Comparison of ENCODE assay signal across 9 cellular contexts in the genomic region with DNA sequence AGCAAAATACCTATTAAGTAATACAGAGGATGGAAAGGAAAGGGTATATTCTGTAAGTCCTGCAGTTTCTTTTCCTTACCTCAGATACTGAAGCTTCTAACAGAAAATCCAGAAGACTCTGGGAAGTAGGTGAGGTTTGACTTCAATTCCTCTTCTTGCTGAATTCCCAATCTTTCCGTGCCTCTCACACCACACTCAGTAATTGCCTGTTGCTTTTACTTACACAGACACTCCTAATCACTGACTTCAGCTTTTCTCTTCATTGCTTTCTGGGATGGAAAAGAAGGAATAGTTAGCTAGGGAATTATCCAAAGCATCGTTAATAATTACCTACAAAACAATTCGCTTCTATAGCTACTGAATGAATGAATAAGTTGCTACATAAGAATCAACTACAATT.
A peak's percentile ranks its signal among the peaks of the same experiment; 100 is the strongest.
DNase-seq lines count a peak whose midpoint lies in the region; ATAC-seq and TF ChIP-seq lines count a peak whose summit lies in the region.
"Had no signal": no experiment of that assay in that cellular context is flagged by ENCODE, and none has a peak within 500 bp of the region (broad histone marks: within the 10 kb centered on the region; RNA-seq: fewer than 3 reads in every experiment).

No MANE protein-coding gene starts in this region.

- H3K4me1 Mint-ChIP-seq in MCF 10A (ENCODE audit: insufficient read depth, unreplicated experiment), result no peaks in the 10 kb centered on the region
- H3K4me1 Mint-ChIP-seq in activated CD8-positive, alpha-beta T cell treated with anti-CD3 and anti-CD28 coated beads, Interleukin-2, amount 10 ng/mL, durations not matched to agents 7 days and 5 days (ENCODE audit: low read depth), result no peaks in the 10 kb centered on the region

- H3K27me3 ChIP-seq in muscle layer of colon (ENCODE audit: control insufficient read depth in 1 of 2, insufficient read depth in 2 of 2, low read length in 2 of 2), result no peaks in the 10 kb centered on the region
- H3K27me3 ChIP-seq in transverse colon, result peaks cover 4% of the 10 kb centered on the region

- H3K9me3 ChIP-seq in muscle layer of colon (ENCODE audit: low read length), result no peaks in the 10 kb centered on the region
- no peaks in the 10 kb centered on the region for H3K9me3 ChIP-seq in transverse colon

- in situ Hi-C loops in transverse colon (cut with MboI; ENCODE audit: low pct_ligation_motif_present in 1 of 4, low pct_unique_long_range_greater_than_20kb in 1 of 4, low sequenced_read_pairs in 3 of 4), result no loop called here

- POLR2A ChIA-PET in MCF 10A (lab: Yijun Ruan, JAX), result interaction anchor here (0.8 kb wide), 1 partner anchor 12 kb away, joined by 3 read pairs; no protein-coding TSS in a partner anchor
- POLR2A ChIA-PET in activated CD8-positive, alpha-beta T cell treated with anti-CD3 and anti-CD28 coated beads, Interleukin-2, amount 10 ng/mL, durations not matched to agents 7 days and 5 days (lab: Charles Lee), result no interaction called here

- no peak for TF ChIP-seq POLR2A in transverse colon (IDR thresholded peaks at IDR 0.05)

- no peak for TF ChIP-seq CTCF in MCF 10A (IDR thresholded peaks at IDR 0.05; ENCODE audit: unreplicated experiment)
- no peak for TF ChIP-seq CTCF in transverse colon (IDR thresholded peaks at IDR 0.05)

- peak overlapping the region; percentile 16 for H3K9ac ChIP-seq in muscle layer of colon (ENCODE audit: low read length)

- DNase-seq in DMS53 (lab: John Stamatoyannopoulos, UW), result peak; percentile 42
- no peak for DNase-seq in DMS53 treated with DMSO at 0.1 percent for 48 hours (lab: John Stamatoyannopoulos, UW; ENCODE audit: unreplicated experiment)
- no peak for DNase-seq in MCF 10A (ENCODE audit: unreplicated experiment)
- DNase-seq in transverse colon, result no peak
- no peak for DNase-seq in NCI-H2196 (lab: John Stamatoyannopoulos, UW; ENCODE audit: unreplicated experiment)
- no peak for DNase-seq in activated CD8-positive, alpha-beta T cell treated with anti-CD3 and anti-CD28 coated beads, Interleukin-2, amount 10 ng/mL, durations not matched to agents 7 days and 5 days
- DNase-seq in NCI-H2107 (lab: John Stamatoyannopoulos, UW), result no peak

- no peak overlapping the region for H3K27ac Mint-ChIP-seq in MCF 10A (ENCODE audit: low read depth, unreplicated experiment)
- H3K27ac Mint-ChIP-seq in activated CD8-positive, alpha-beta T cell treated with anti-CD3 and anti-CD28 coated beads, Interleukin-2, amount 10 ng/mL, durations not matched to agents 7 days and 5 days, result no peak overlapping the region

- H3K4me3 ChIP-seq in muscle layer of colon (ENCODE audit: low read depth in 1 of 2, low read length in 2 of 2) (peak overlapping the region; percentile 35 to 36), transverse colon (peak overlapping the region in 3 of 4 donors; percentile 4 to 28 (median 13))

- H3K4me3 Mint-ChIP-seq in MCF 10A (ENCODE audit: unreplicated experiment), result peak overlapping the region; percentile 73
- H3K4me3 Mint-ChIP-seq in activated CD8-positive, alpha-beta T cell treated with anti-CD3 and anti-CD28 coated beads, Interleukin-2, amount 10 ng/mL, durations not matched to agents 7 days and 5 days, result no peak overlapping the region

- no peaks in the 10 kb centered on the region for H3K36me3 Mint-ChIP-seq in MCF 10A (ENCODE audit: insufficient read depth, unreplicated experiment)
- H3K36me3 Mint-ChIP-seq in activated CD8-positive, alpha-beta T cell treated with anti-CD3 and anti-CD28 coated beads, Interleukin-2, amount 10 ng/mL, durations not matched to agents 7 days and 5 days (ENCODE audit: low read depth), result no peaks in the 10 kb centered on the region

- no peaks in the 10 kb centered on the region for H3K9me3 Mint-ChIP-seq in MCF 10A (ENCODE audit: unreplicated experiment)
- no peaks in the 10 kb centered on the region for H3K9me3 Mint-ChIP-seq in activated CD8-positive, alpha-beta T cell treated with anti-CD3 and anti-CD28 coated beads, Interleukin-2, amount 10 ng/mL, durations not matched to agents 7 days and 5 days (ENCODE audit: insufficient read depth)

- 32 to 33% methylated on average over 3 of the region's 3 CpGs for WGBS in transverse colon (ENCODE audit: low coverage in 1 of 2), 2 donors

- H3K36me3 ChIP-seq in muscle layer of colon (ENCODE audit: insufficient read depth, low read length), result no peaks in the 10 kb centered on the region
- H3K36me3 ChIP-seq in transverse colon, result no peaks in the 10 kb centered on the region

- peaks cover 84% of the 10 kb centered on the region for H3K27me3 Mint-ChIP-seq in MCF 10A (ENCODE audit: insufficient read depth, unreplicated experiment)
- H3K27me3 Mint-ChIP-seq in activated CD8-positive, alpha-beta T cell treated with anti-CD3 and anti-CD28 coated beads, Interleukin-2, amount 10 ng/mL, durations not matched to agents 7 days and 5 days (ENCODE audit: low read depth), result peaks cover 32% of the 10 kb centered on the region

- TF ChIP-seq EP300 in transverse colon (IDR thresholded peaks at IDR 0.05; ENCODE audit: low read depth), result no peak

- H3K27ac ChIP-seq in muscle layer of colon (ENCODE audit: low read depth, low read length) (peak overlapping the region; percentile 70), transverse colon (peak overlapping the region; percentile 18 to 66 (median 46))
- H3K27ac ChIP-seq: 22Rv1 had no signal

- CTCF ChIA-PET in MCF 10A (lab: Yijun Ruan, JAX), result interaction anchor here (0.7 to 2.0 kb wide), 20 partner anchors 10 to 706 kb away, joined by 3 to 21 read pairs (median 4); no protein-coding TSS in a partner anchor
- CTCF ChIA-PET in activated CD8-positive, alpha-beta T cell treated with anti-CD3 and anti-CD28 coated beads, Interleukin-2, amount 10 ng/mL, durations not matched to agents 7 days and 5 days (lab: Charles Lee), result no interaction called here

- BruUV-seq in MCF 10A (replicated peaks; lab: Mats Ljungman, UMichigan), result no TSS peak

- intact Hi-C loops in MCF 10A (cut with micrococcal nuclease), result loop anchor here (1.0 kb wide), 2 partner anchors 614 to 700 kb away; no protein-coding TSS in a partner anchor
- intact Hi-C loops in transverse colon (cut with DNase I; ENCODE audit: low total_unique reads), result no loop called here

- ATAC-seq in activated CD8-positive, alpha-beta T cell treated with anti-CD3 and anti-CD28 coated beads, Interleukin-2, amount 10 ng/mL, durations not matched to agents 7 days and 5 days, result no peak

- peaks cover 41% of the 10 kb centered on the region for H3K4me1 ChIP-seq in muscle layer of colon (ENCODE audit: insufficient read depth, low read length)
- H3K4me1 ChIP-seq in transverse colon, result peaks cover 0 to 9% (median 3%) of the 10 kb centered on the region in 4 donors
